Comparison of ENCODE assay signal across 1 cellular context in the genomic region with DNA sequence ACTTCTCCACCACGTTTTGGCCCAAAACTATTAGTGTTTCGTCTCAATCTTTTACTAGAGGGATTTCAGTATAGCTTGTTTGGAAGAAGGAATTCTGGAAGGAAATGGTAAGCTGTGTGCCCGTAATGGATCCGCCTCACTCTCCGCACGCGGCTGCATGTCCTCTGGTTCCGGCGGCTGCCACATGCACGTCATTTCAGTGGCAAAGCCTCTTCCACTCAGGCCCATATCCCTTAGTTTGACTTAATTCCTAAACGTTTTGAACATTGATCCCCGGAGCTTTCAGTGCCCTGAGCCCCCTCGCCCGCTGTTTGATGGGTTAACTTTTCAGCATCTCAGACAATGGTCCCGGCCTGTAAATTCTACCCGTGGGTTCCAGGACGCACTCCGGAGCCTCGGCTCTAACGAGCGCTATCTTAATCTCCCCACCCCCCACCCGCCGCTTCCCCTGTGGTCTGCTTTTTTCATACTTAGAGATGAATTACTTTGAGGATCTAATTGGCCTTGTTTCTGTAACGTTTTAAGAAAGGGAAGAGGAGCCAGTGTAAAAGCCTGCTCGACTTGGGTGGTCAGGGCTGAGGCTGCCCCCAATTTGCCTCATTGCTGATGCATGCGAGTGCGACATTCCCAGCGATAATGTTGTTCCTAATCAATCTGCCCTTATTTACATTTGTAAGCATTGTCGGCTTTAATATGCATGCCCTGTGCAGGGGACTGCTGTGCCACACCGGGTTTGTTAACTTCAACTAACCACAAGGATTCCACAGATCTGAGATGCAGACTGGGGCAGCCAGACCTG.
TF ChIP-seq lines count a peak whose summit lies in the region.

No MANE protein-coding gene starts in this region.

TF ChIP-seq in SK-N-SH, 30 proteins besides CTCF, POLR2A, EP300 and RAD21 (continued from another document):
- TF ChIP-seq REST (IDR thresholded peaks at IDR 0.05; ENCODE audit: low read depth, low read length) = no peak
- no peak for TF ChIP-seq NRF1 (IDR thresholded peaks at IDR 0.05; ENCODE audit: low read depth, low read length)
- TF ChIP-seq ZBTB33 (IDR thresholded peaks at IDR 0.05; ENCODE audit: borderline replicate concordance, low read depth) = no peak
- TF ChIP-seq MEF2A (IDR thresholded peaks at IDR 0.05; ENCODE audit: borderline replicate concordance, low read depth) = no peak
- no peak for TF ChIP-seq EZH2phosphoT487 (IDR thresholded peaks at IDR 0.05; ENCODE audit: borderline replicate concordance, low read depth)
- no peak for TF ChIP-seq JUND (IDR thresholded peaks at IDR 0.05)
- no peak for TF ChIP-seq FOXM1 (IDR thresholded peaks at IDR 0.05; ENCODE audit: low read depth)
- no peak for TF ChIP-seq RFX5 (IDR thresholded peaks at IDR 0.05; ENCODE audit: low read length)
- TF ChIP-seq, protein P1, sequence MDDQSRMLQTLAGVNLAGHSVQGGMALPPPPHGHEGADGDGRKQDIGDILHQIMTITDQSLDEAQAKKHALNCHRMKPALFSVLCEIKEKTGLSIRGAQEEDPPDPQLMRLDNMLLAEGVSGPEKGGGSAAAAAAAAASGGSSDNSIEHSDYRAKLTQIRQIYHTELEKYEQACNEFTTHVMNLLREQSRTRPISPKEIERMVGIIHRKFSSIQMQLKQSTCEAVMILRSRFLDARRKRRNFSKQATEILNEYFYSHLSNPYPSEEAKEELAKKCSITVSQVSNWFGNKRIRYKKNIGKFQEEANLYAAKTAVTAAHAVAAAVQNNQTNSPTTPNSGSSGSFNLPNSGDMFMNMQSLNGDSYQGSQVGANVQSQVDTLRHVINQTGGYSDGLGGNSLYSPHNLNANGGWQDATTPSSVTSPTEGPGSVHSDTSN (IDR thresholded peaks at IDR 0.05) = no peak
